Comparison of ENCODE assay signal across 8 cellular contexts in the genomic region with DNA sequence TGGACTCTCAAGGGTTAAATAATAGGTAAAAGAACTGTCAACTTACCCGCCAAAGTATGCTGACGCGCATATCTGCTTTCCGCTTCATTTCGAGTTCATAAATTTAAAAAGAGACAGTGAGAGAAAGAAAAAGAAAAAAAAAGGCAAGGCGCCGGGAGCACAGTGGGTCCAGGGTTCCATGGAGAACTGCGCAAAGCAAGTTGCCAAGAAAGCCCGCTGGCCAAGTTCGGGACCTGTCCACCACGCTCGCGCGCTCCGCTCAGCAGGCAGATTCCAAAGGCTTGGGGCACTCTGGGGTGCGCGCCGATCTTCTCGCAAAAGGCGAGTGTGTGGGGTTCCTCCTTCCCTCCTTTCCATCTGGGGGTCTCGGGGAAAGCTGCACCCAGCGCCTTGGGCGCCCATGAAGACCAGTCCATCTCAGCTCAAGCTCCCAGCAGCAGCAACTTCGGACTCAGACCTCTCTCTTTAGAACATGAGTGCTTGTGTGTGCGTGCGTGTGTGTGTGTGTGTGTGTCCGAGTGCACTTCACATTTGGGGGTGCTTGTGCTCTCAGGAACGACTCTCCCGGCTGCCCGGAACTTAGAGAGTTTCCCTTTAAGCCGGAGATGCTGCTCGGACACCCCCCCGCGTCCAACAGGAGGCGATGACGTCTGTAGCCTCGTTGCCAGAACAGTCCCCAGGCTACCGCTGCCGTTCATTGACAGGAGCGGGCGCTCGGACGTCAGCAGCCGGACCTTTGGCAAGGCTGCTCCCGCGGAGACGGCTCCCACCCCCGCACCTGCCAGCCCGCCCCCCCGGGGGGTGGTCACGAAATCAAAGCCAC.
DNase-seq lines count a peak whose midpoint lies in the region; ATAC-seq, FAIRE-seq and TF ChIP-seq lines count a peak whose summit lies in the region.

No MANE protein-coding gene starts in this region.

- no peaks in the 10 kb centered on the region for H3K79me2 ChIP-seq in DND-41 (ENCODE audit: insufficient read depth, low read length)
- no peaks in the 10 kb centered on the region for H3K79me2 ChIP-seq in parathyroid adenoma

- H3K9ac ChIP-seq in DND-41 (ENCODE audit: low read depth, low read length) (peak overlapping the region; percentile 47), parathyroid adenoma (no peak overlapping the region)

- TF ChIP-seq POLR2A in GM18505 (IDR thresholded peaks at IDR 0.05; ENCODE audit: borderline replicate concordance, extremely low read depth, insufficient read depth, insufficient read length), result no peak

- H3K9me3 Mint-ChIP-seq in glutamatergic neuron (ENCODE audit: unreplicated experiment), result peaks cover 5% of the 10 kb centered on the region

- H3K27me3 ChIP-seq in DND-41 (ENCODE audit: insufficient read depth, low read length, poor library complexity), result no peaks in the 10 kb centered on the region
- no peaks in the 10 kb centered on the region for H3K27me3 ChIP-seq in parathyroid adenoma (ENCODE audit: control insufficient read depth, insufficient read depth, low read length)

- peaks cover 15% of the 10 kb centered on the region for H3K4me1 Mint-ChIP-seq in glutamatergic neuron (ENCODE audit: low read depth, unreplicated experiment)

- in situ Hi-C loops in KBM-7 (cut with MboI; ENCODE audit: low pct_unique_long_range_greater_than_20kb, low sequenced_read_pairs), result no loop called here

- peak overlapping the region; percentile 72; the same call in 1 of the 2 replicates for H3K4me2 ChIP-seq in DND-41 (ENCODE audit: insufficient read depth, low read length)
- H3K4me2 ChIP-seq in parathyroid adenoma (ENCODE audit: low read length), result peak overlapping the region; percentile 45

- no peaks in the 10 kb centered on the region for H3K36me3 Mint-ChIP-seq in glutamatergic neuron (ENCODE audit: unreplicated experiment)

- H3K4me1 ChIP-seq in DND-41 (ENCODE audit: insufficient read depth, low read length), result peaks cover 42% of the 10 kb centered on the region
- no peaks in the 10 kb centered on the region for H3K4me1 ChIP-seq in parathyroid adenoma

- DNase-seq in DND-41 (peak; percentile 15), SHP77 treated with DMSO at 0.1 percent for 48 hours (lab: John Stamatoyannopoulos, UW) (peak; percentile 98), glutamatergic neuron (peak; percentile 78), NCI-H1694 (lab: John Stamatoyannopoulos, UW) (no peak), D721Med (ENCODE audit: insufficient read length, low spot score) (no peak), KBM-7 (no peak)

- H3K9me3 ChIP-seq in DND-41 (ENCODE audit: insufficient read depth, low read length, severe bottlenecking) (peaks cover 2% of the 10 kb centered on the region), parathyroid adenoma (ENCODE audit: control insufficient read depth, low read length) (no peaks in the 10 kb centered on the region)

- TF ChIP-seq CTCF in DND-41 (IDR thresholded peaks at IDR 0.05; ENCODE audit: borderline replicate concordance, extremely low read depth, low read length, poor library complexity, severe bottlenecking), result no peak
- TF ChIP-seq CTCF in glutamatergic neuron (IDR thresholded peaks at IDR 0.05; ENCODE audit: partially characterized antibody, unreplicated experiment), result no peak
- TF ChIP-seq CTCF in parathyroid adenoma (IDR thresholded peaks at IDR 0.05), result no peak
- TF ChIP-seq CTCF in D721Med (IDR thresholded peaks at IDR 0.05; ENCODE audit: insufficient read depth, missing control alignments), result no peak

- H3K27ac ChIP-seq in DND-41 (ENCODE audit: low read length) (peak overlapping the region; percentile 90), parathyroid adenoma (no peak overlapping the region)

- peak overlapping the region; percentile 90 for H3K4me3 Mint-ChIP-seq in glutamatergic neuron (ENCODE audit: unreplicated experiment)

- H3K4me3 ChIP-seq in DND-41 (ENCODE audit: low read depth in 1 of 2, low read length in 2 of 2), result no peak overlapping the region
- peak overlapping the region; percentile 27 for H3K4me3 ChIP-seq in parathyroid adenoma (ENCODE audit: low read depth, low read length)

- H4K20me1 ChIP-seq in DND-41 (ENCODE audit: insufficient read depth, low read length), result no peaks in the 10 kb centered on the region

- H3K27ac Mint-ChIP-seq in glutamatergic neuron (ENCODE audit: unreplicated experiment), result no peak overlapping the region

- no peaks in the 10 kb centered on the region for H3K36me3 ChIP-seq in DND-41 (ENCODE audit: insufficient read depth, low read length)
- H3K36me3 ChIP-seq in parathyroid adenoma (ENCODE audit: control insufficient read depth, insufficient read depth, low read length), result no peaks in the 10 kb centered on the region

- H3K27me3 Mint-ChIP-seq in glutamatergic neuron (ENCODE audit: unreplicated experiment), result peaks cover 32% of the 10 kb centered on the region

- H2AFZ ChIP-seq in DND-41 (ENCODE audit: low read depth, low read length) (peak overlapping the region; percentile 43), parathyroid adenoma (no peak overlapping the region)

- no peak for FAIRE-seq in D721Med (lab: Jason Lieb, UNC)

- ATAC-seq in DND-41 (ENCODE audit: insufficient read depth, low read depth) (no peak), GM18505 (IDR thresholded peaks at IDR 0.05; ENCODE audit: unreplicated experiment) (no peak)

Comparison
In these comparisons a context has a peak if more than half of its experiments do, and no peak if none do; other contexts are left out.
1. DNase-seq: peak in DND-41 (single experiment), SHP77 treated with DMSO at 0.1 percent for 48 hours (single experiment) and glutamatergic neuron (single experiment); none in NCI-H1694 (single experiment), D721Med (single experiment) and KBM-7 (single experiment).